ENCODE assay signal across 1 cellular context in genomic region chr5:113512341-113512740, GRCh38.
TF ChIP-seq lines count a peak whose summit lies in the region.

No MANE protein-coding gene starts in this region.

TF ChIP-seq in HCT116, 20 proteins besides CTCF, POLR2A, EP300 and RAD21:
- no peak for TF ChIP-seq ZFX (IDR thresholded peaks at IDR 0.05)
- TF ChIP-seq POLR2AphosphoS5 (IDR thresholded peaks at IDR 0.05; ENCODE audit: low read depth, low read length): no peak
- TF ChIP-seq ZNF274 (IDR thresholded peaks at IDR 0.05; ENCODE audit: low read depth, low read length): no peak
- TF ChIP-seq ZBTB33 (IDR thresholded peaks at IDR 0.05; ENCODE audit: extremely low read depth, insufficient replicate concordance, low read length): no peak
- no peak for TF ChIP-seq MAX (IDR thresholded peaks at IDR 0.05)
